ENCODE assay signal across 20 cellular contexts in genomic region chr14:44215660-44216059, GRCh38.
DNase-seq lines count a peak whose midpoint lies in the region; ATAC-seq, FAIRE-seq and TF ChIP-seq lines count a peak whose summit lies in the region.
"Had no signal": no experiment of that assay in that cellular context is flagged by ENCODE, and none has a peak within 500 bp of the region (broad histone marks: within the 10 kb centered on the region; RNA-seq: fewer than 3 reads in every experiment).

No MANE protein-coding gene starts in this region.

- no peaks in the 10 kb centered on the region for H3K4me1 Mint-ChIP-seq in WTC11
- no peaks in the 10 kb centered on the region for H3K4me1 Mint-ChIP-seq in stimulated activated memory B cell treated with anti-CD40 and anti-IgM and Interleukin-4, amounts not matched to agents 10 μg/mL and 1 μg/mL and 100 μg/mL, for 72 hours
- H3K4me1 Mint-ChIP-seq: B cell had no signal

- no peak overlapping the region for H3K27ac Mint-ChIP-seq in WTC11
- H3K27ac Mint-ChIP-seq in stimulated activated memory B cell treated with anti-CD40 and anti-IgM and Interleukin-4, amounts not matched to agents 10 μg/mL and 1 μg/mL and 100 μg/mL, for 72 hours = no peak overlapping the region
- H3K27ac Mint-ChIP-seq: B cell; CD4-positive, alpha-beta T cell; CD8-positive, alpha-beta T cell had no signal

- peaks cover 3% of the 10 kb centered on the region; the same call in 1 of the 2 replicates for H3K36me3 Mint-ChIP-seq in WTC11
- no peaks in the 10 kb centered on the region for H3K36me3 Mint-ChIP-seq in stimulated activated memory B cell treated with anti-CD40 and anti-IgM and Interleukin-4, amounts not matched to agents 10 μg/mL and 1 μg/mL and 100 μg/mL, for 72 hours
- H3K36me3 Mint-ChIP-seq: CD8-positive, alpha-beta T cell had no signal

- POLR2A ChIA-PET in WTC11 (lab: Charles Lee) = no interaction called here

- H3K4me3 Mint-ChIP-seq in WTC11 = no peak overlapping the region
- no peak overlapping the region for H3K4me3 Mint-ChIP-seq in stimulated activated memory B cell treated with anti-CD40 and anti-IgM and Interleukin-4, amounts not matched to agents 10 μg/mL and 1 μg/mL and 100 μg/mL, for 72 hours
- H3K4me3 Mint-ChIP-seq: B cell; CD4-positive, alpha-beta T cell; CD8-positive, alpha-beta T cell had no signal

- in situ Hi-C loops in ACHN (cut with HindIII; ENCODE audit: low pct_ligation_motif_present, low pct_unique_long_range_greater_than_20kb, low sequenced_read_pairs) = no loop called here

- no peaks in the 10 kb centered on the region for H3K27me3 Mint-ChIP-seq in WTC11 (ENCODE audit: low read depth)
- no peaks in the 10 kb centered on the region for H3K27me3 Mint-ChIP-seq in stimulated activated memory B cell treated with anti-CD40 and anti-IgM and Interleukin-4, amounts not matched to agents 10 μg/mL and 1 μg/mL and 100 μg/mL, for 72 hours
- H3K27me3 Mint-ChIP-seq: B cell; CD4-positive, alpha-beta T cell had no signal

- ATAC-seq in WTC11 = no peak
- ATAC-seq in stimulated activated memory B cell treated with anti-CD40 and anti-IgM and Interleukin-4, amounts not matched to agents 10 μg/mL and 1 μg/mL and 100 μg/mL, for 72 hours = no peak
- ATAC-seq in HG03196 (IDR thresholded peaks at IDR 0.05; ENCODE audit: unreplicated experiment) = no peak
- ATAC-seq: A549; CD8-positive, alpha-beta T cell; GM12878 had no signal

- FAIRE-seq in A204.1 (lab: Jason Lieb, UNC) = peak; percentile 3
- FAIRE-seq: A549, D721Med, GM12878, GM12892, GM18507 had no signal

- DNase-seq in ACHN (peak; percentile 4), WTC11 (ENCODE audit: low spot score) (no peak), mucosa of gallbladder (ENCODE audit: low spot score) (no peak)
- DNase-seq: 8988T; AML-193; Caco-2; Calu3; CD4-positive, alpha-beta T cell; CD8-positive, alpha-beta T cell; DMS79 treated with DMSO at 0.1 percent for 48 hours; GDM1 had no signal

- TF ChIP-seq CTCF in WTC11 (IDR thresholded peaks at IDR 0.05) = no peak

- H3K9me3 Mint-ChIP-seq in WTC11 = peaks cover 38% of the 10 kb centered on the region
- peaks cover 7% of the 10 kb centered on the region for H3K9me3 Mint-ChIP-seq in stimulated activated memory B cell treated with anti-CD40 and anti-IgM and Interleukin-4, amounts not matched to agents 10 μg/mL and 1 μg/mL and 100 μg/mL, for 72 hours

- CTCF ChIA-PET in WTC11 (lab: Charles Lee) = no interaction called here

TF ChIP-seq in WTC11, 78 proteins besides CTCF, POLR2A, EP300 and RAD21:
- TF ChIP-seq ZNF317 (CRISPR knock-in tag; IDR thresholded peaks at IDR 0.05; ENCODE audit: borderline replicate concordance, low read depth) (peak; percentile 78; the same call in 1 of the 2 replicates), ZNF416 (CRISPR knock-in tag; IDR thresholded peaks at IDR 0.05) (no peak), E2F1 (CRISPR knock-in tag; IDR thresholded peaks at IDR 0.05) (no peak)
